1 cellular context compared by ENCODE assay signal in the genomic region with DNA sequence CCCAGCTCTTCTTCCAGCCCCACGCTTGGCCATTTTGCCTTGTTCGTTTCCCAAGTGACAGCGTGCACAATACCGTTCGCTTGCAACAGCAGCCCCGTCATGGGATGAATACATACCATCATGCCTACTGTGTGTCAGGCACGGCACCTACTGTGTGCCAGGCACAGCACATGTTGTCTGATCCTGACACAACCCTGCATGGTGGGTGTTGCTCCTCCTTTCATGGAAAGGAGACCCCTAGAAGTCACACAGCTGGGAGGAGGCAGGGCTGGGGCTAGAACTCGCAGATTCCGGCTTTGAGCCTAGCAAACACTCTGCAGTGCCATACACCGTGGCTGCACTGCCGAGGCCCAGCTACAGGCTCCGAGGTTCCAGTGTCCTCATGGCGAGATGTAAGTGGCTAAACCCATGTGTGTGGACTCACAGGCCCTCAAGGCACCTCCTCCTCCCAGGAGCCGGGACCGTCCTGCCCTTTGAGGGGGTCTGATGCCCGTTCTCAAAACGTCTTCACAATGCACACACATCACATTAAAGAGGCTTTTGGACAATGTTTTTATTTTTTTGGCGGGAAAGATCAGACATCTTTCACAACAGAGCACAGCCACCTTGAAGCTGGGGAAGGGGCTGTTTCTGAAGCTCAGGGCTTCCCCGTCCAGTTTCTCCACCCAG.
TF ChIP-seq lines count a peak whose summit lies in the region.

No MANE protein-coding gene starts in this region.

TF ChIP-seq in HepG2, 621 proteins besides CTCF, POLR2A, EP300 and RAD21 (continued from another document):
- TF ChIP-seq, protein P1, sequence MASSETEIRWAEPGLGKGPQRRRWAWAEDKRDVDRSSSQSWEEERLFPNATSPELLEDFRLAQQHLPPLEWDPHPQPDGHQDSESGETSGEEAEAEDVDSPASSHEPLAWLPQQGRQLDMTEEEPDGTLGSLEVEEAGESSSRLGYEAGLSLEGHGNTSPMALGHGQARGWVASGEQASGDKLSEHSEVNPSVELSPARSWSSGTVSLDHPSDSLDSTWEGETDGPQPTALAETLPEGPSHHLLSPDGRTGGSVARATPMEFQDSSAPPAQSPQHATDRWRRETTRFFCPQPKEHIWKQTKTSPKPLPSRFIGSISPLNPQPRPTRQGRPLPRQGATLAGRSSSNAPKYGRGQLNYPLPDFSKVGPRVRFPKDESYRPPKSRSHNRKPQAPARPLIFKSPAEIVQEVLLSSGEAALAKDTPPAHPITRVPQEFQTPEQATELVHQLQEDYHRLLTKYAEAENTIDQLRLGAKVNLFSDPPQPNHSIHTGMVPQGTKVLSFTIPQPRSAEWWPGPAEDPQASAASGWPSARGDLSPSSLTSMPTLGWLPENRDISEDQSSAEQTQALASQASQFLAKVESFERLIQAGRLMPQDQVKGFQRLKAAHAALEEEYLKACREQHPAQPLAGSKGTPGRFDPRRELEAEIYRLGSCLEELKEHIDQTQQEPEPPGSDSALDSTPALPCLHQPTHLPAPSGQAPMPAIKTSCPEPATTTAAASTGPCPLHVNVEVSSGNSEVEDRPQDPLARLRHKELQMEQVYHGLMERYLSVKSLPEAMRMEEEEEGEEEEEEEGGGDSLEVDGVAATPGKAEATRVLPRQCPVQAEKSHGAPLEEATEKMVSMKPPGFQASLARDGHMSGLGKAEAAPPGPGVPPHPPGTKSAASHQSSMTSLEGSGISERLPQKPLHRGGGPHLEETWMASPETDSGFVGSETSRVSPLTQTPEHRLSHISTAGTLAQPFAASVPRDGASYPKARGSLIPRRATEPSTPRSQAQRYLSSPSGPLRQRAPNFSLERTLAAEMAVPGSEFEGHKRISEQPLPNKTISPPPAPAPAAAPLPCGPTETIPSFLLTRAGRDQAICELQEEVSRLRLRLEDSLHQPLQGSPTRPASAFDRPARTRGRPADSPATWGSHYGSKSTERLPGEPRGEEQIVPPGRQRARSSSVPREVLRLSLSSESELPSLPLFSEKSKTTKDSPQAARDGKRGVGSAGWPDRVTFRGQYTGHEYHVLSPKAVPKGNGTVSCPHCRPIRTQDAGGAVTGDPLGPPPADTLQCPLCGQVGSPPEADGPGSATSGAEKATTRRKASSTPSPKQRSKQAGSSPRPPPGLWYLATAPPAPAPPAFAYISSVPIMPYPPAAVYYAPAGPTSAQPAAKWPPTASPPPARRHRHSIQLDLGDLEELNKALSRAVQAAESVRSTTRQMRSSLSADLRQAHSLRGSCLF (CRISPR knock-in tag; IDR thresholded peaks at IDR 0.05; ENCODE audit: borderline replicate concordance) = no peak
- TF ChIP-seq, protein P2, sequence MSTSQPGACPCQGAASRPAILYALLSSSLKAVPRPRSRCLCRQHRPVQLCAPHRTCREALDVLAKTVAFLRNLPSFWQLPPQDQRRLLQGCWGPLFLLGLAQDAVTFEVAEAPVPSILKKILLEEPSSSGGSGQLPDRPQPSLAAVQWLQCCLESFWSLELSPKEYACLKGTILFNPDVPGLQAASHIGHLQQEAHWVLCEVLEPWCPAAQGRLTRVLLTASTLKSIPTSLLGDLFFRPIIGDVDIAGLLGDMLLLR (CRISPR knock-in tag; IDR thresholded peaks at IDR 0.05) = peak; percentile 89
- TF ChIP-seq GATAD2A (CRISPR knock-in tag; IDR thresholded peaks at IDR 0.05) (peak; percentile 10; the same call in 1 of the 2 replicates), PRPF4 (IDR thresholded peaks at IDR 0.05; ENCODE audit: low read depth, low read length, poor library complexity, severe bottlenecking) (no peak), NFKBIZ (CRISPR knock-in tag; IDR thresholded peaks at IDR 0.05) (no peak), TEAD2 (CRISPR knock-in tag; IDR thresholded peaks at IDR 0.05) (no peak), IKZF4 (CRISPR knock-in tag; IDR thresholded peaks at IDR 0.05; ENCODE audit: borderline replicate concordance, low read depth, not compliant biosample characterization) (peak; percentile 4), NFATC3 (CRISPR knock-in tag; IDR thresholded peaks at IDR 0.05) (no peak), ZEB1 (IDR thresholded peaks at IDR 0.05; ENCODE audit: insufficient replicate concordance, low read depth) (no peak), MED1 (CRISPR knock-in tag; IDR thresholded peaks at IDR 0.05) (peak; percentile 15; the same call in 1 of the 2 replicates), HDAC2 (CRISPR knock-in tag; IDR thresholded peaks at IDR 0.05) (peak; percentile 41), ZNF883 (CRISPR knock-in tag; IDR thresholded peaks at IDR 0.05; ENCODE audit: not compliant biosample characterization) (peak; percentile 37), ARNT (IDR thresholded peaks at IDR 0.05) (no peak), ZMYM4 (CRISPR knock-in tag; IDR thresholded peaks at IDR 0.05) (0 out of 2 replicates have a peak, but pooled peaks have one; percentile 14), ZKSCAN5 (CRISPR knock-in tag; IDR thresholded peaks at IDR 0.05) (no peak), ZBTB3 (CRISPR knock-in tag; IDR thresholded peaks at IDR 0.05; ENCODE audit: borderline replicate concordance, low read depth) (no peak), NFKB2 (CRISPR knock-in tag; IDR thresholded peaks at IDR 0.05; ENCODE audit: borderline replicate concordance) (peak; percentile 90), NR2F6 (IDR thresholded peaks at IDR 0.05) (no peak), NR2F6 (CRISPR knock-in tag; IDR thresholded peaks at IDR 0.05) (peak; percentile 2; the same call in 1 of the 2 replicates), GATAD1 (CRISPR knock-in tag; IDR thresholded peaks at IDR 0.05) (no peak), ZNF550 (CRISPR knock-in tag; IDR thresholded peaks at IDR 0.05; ENCODE audit: borderline replicate concordance) (0 out of 2 replicates have a peak, but pooled peaks have one; percentile 55), CCAR2 (optimal IDR thresholded peaks at IDR 0.05; ENCODE audit: low read depth, low read length) (no peak), MTF2 (CRISPR knock-in tag; IDR thresholded peaks at IDR 0.05; ENCODE audit: borderline replicate concordance) (no peak), NFE2L1 (CRISPR knock-in tag; IDR thresholded peaks at IDR 0.05; ENCODE audit: borderline replicate concordance) (0 out of 2 replicates have a peak, but pooled peaks have one; percentile 50), ZNF709 (CRISPR knock-in tag; IDR thresholded peaks at IDR 0.05) (no peak), AKAP8 (CRISPR knock-in tag; IDR thresholded peaks at IDR 0.05) (peak; percentile 89), NFIB (CRISPR knock-in tag; IDR thresholded peaks at IDR 0.05; ENCODE audit: borderline replicate concordance) (no peak), AGO2 (optimal IDR thresholded peaks at IDR 0.05; ENCODE audit: low read depth, low read length) (peak; percentile 94), ZNF652 (CRISPR knock-in tag; IDR thresholded peaks at IDR 0.05; ENCODE audit: borderline replicate concordance, low read depth) (peak; percentile 67; the same call in 1 of the 2 replicates)
- TF ChIP-seq, protein P3, sequence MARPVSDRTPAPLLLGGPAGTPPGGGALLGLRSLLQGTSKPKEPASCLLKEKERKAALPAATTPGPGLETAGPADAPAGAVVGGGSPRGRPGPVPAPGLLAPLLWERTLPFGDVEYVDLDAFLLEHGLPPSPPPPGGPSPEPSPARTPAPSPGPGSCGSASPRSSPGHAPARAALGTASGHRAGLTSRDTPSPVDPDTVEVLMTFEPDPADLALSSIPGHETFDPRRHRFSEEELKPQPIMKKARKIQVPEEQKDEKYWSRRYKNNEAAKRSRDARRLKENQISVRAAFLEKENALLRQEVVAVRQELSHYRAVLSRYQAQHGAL (CRISPR knock-in tag; IDR thresholded peaks at IDR 0.05; ENCODE audit: not compliant biosample characterization) = no peak
- TF ChIP-seq, protein P4, sequence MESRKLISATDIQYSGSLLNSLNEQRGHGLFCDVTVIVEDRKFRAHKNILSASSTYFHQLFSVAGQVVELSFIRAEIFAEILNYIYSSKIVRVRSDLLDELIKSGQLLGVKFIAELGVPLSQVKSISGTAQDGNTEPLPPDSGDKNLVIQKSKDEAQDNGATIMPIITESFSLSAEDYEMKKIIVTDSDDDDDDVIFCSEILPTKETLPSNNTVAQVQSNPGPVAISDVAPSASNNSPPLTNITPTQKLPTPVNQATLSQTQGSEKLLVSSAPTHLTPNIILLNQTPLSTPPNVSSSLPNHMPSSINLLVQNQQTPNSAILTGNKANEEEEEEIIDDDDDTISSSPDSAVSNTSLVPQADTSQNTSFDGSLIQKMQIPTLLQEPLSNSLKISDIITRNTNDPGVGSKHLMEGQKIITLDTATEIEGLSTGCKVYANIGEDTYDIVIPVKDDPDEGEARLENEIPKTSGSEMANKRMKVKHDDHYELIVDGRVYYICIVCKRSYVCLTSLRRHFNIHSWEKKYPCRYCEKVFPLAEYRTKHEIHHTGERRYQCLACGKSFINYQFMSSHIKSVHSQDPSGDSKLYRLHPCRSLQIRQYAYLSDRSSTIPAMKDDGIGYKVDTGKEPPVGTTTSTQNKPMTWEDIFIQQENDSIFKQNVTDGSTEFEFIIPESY (CRISPR knock-in tag; IDR thresholded peaks at IDR 0.05) = peak; percentile 61
